Comparison of ENCODE assay signal across 14 cellular contexts in the genomic region with DNA sequence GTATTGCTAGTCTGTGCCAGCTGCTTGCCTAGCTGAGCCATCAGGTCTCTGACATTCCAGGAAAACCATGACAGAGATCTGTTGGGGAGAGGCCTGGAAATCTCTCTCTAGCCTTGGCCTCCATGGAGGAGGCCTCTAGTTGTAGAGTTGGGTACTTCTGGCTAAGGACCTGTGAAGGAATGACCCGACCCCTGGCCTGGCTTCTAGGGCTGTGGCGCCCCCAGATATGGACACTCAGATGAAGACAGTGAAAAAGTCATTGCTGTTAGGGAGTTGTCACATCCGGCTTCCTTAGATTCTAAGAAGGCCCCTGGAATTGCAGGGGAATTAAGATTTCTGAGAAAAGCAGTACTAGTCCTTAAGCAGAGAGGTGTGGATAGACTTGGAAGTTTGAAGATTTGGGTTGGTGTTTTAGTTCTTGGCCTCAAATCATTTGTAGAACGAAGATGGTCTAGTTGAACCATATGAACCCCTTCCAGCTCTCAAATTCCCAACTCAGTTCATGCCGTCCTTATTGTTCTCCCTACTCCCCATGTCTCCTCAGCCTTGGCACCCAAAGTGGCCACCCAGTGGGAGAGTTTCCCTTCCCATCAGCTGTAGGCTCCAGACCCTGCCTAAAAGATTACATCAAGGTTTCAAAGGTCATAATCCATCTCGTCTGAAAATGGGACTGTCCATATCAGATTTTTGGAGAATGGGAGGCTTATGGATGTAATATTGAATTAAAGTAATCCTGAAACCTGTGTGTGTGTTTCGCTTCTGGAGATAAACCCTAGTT. TPM values are rescaled to one million over a fixed set of nuclear protein-coding genes. Genes with fewer than 3 reads are reported as not detected.
DNase-seq lines count a peak whose midpoint lies in the region; ATAC-seq, FAIRE-seq and TF ChIP-seq lines count a peak whose summit lies in the region.
"Had no signal": no experiment of that assay in that cellular context is flagged by ENCODE, and none has a peak within 500 bp of the region (broad histone marks: within the 10 kb centered on the region; RNA-seq: fewer than 3 reads in every experiment).

No MANE protein-coding gene starts in this region.

- H3K4me1 ChIP-seq in H1 (replicated peaks in 1 of 4; ENCODE audit: control insufficient read depth in 3 of 4, insufficient read depth in 4 of 4, low read length in 3 of 4) (peaks cover 0 to 13% (median 4%) of the 10 kb centered on the region in 4 experiments; a peak in 5 of 7 replicates), right atrium auricular region (peaks cover 0 to 26% of the 10 kb centered on the region in 2 donors)
- H3K4me1 ChIP-seq in CD8-positive, alpha-beta T cell (ENCODE audit: insufficient read depth, low read length) = peaks cover 26% of the 10 kb centered on the region
- H3K4me1 ChIP-seq: foreskin keratinocyte had no signal

- H3K79me1 ChIP-seq in H1 (ENCODE audit: low read depth, low read length) = no peaks in the 10 kb centered on the region

- H3K9me3 ChIP-seq in H1 (ENCODE audit: insufficient read depth in 2 of 2, low read depth in 1 of 2, low read length in 1 of 2) (no peaks in the 10 kb centered on the region), right atrium auricular region (no peaks in the 10 kb centered on the region)
- H3K9me3 ChIP-seq in CD8-positive, alpha-beta T cell (ENCODE audit: low read length) = no peaks in the 10 kb centered on the region
- H3K9me3 ChIP-seq: upper lobe of left lung had no signal

- H3K4me1 Mint-ChIP-seq in IgD-negative memory B cell (peaks cover 45 to 61% (median 49%) of the 10 kb centered on the region in 3 donors), nephron (peaks cover 10% of the 10 kb centered on the region)
- peaks cover 27% of the 10 kb centered on the region for H3K4me1 Mint-ChIP-seq in CD8-positive, alpha-beta T cell (ENCODE audit: low read depth)

- H3K27me3 ChIP-seq in H1 (replicated peaks in 1 of 4; ENCODE audit: control insufficient read depth in 3 of 4, extremely low read depth in 1 of 4, insufficient read depth in 3 of 4, low read length in 3 of 4) = peaks cover 29 to 86% (median 65%) of the 10 kb centered on the region in 4 experiments
- H3K27me3 ChIP-seq in CD8-positive, alpha-beta T cell (ENCODE audit: insufficient read depth, low read length) = peaks cover 9% of the 10 kb centered on the region
- H3K27me3 ChIP-seq in right atrium auricular region = peaks cover under 1 to 6% of the 10 kb centered on the region in 2 donors
- H3K27me3 ChIP-seq in dorsolateral prefrontal cortex = peaks cover 0 to 100% (median 75%) of the 10 kb centered on the region in 45 donors
- H3K27me3 ChIP-seq: upper lobe of left lung had no signal

- H2BK5ac ChIP-seq in H1 (ENCODE audit: low read depth, low read length) = no peak overlapping the region

- no peak overlapping the region for H4K5ac ChIP-seq in H1 (ENCODE audit: insufficient read length, low read depth, low read length)

- no peak for TF ChIP-seq EP300 in H1 (IDR thresholded peaks at IDR 0.05; ENCODE audit: borderline replicate concordance in 1 of 2, low read depth in 2 of 2, low read length in 2 of 2)

- TF ChIP-seq CTCF in H1 (IDR thresholded peaks at IDR 0.05; ENCODE audit: control extremely low read depth in 1 of 3, insufficient read depth in 1 of 3, low read depth in 1 of 3, low read length in 3 of 3) = peak in 1 of 3 experiments; percentile 4; a peak in 1 of 4 replicates
- TF ChIP-seq CTCF in nephron (IDR thresholded peaks at IDR 0.05; ENCODE audit: unreplicated experiment in 3 of 3) = no peak
- no peak for TF ChIP-seq CTCF in CD8-positive, alpha-beta T cell (IDR thresholded peaks at IDR 0.05)
- no peak for TF ChIP-seq CTCF in right atrium auricular region (IDR thresholded peaks at IDR 0.05)
- TF ChIP-seq CTCF in dorsolateral prefrontal cortex (IDR thresholded peaks at IDR 0.05 in 54 of 56, conservative IDR thresholded peaks at IDR 0.05 in 2 of 56; ENCODE audit: low read depth in 1 of 56, partially characterized antibody in 56 of 56) = no peak

- H3K27ac Mint-ChIP-seq in IgD-negative memory B cell (peak overlapping the region; percentile 62 to 78 (median 67)), nephron (no peak overlapping the region)
- no peak overlapping the region for H3K27ac Mint-ChIP-seq in CD8-positive, alpha-beta T cell
- H3K27ac Mint-ChIP-seq: activated naive CD8-positive, alpha-beta T cell treated with anti-CD3 and anti-CD28 coated beads for 36 hours had no signal

- DNase-seq in AG08396 (ENCODE audit: low spot score) (peak; percentile 28), H1 (ENCODE audit: low read depth in 1 of 2, low spot score in 2 of 2) (no peak), right atrium auricular region (ENCODE audit: low spot score) (no peak), dorsolateral prefrontal cortex (no peak)
- DNase-seq in CD8-positive, alpha-beta T cell = no peak
- DNase-seq in effector CD4-positive, alpha-beta T cell = no peak
- DNase-seq: activated naive CD8-positive, alpha-beta T cell treated with anti-CD3 and anti-CD28 coated beads for 36 hours; foreskin keratinocyte; NCI-H1417 had no signal

- H3K4ac ChIP-seq in H1 (replicated peaks; ENCODE audit: insufficient read length, low read depth, low read length) = no peak overlapping the region

- H3K4me3 ChIP-seq in H1 (ENCODE audit: extremely low read depth in 1 of 4, insufficient read depth in 2 of 4, low read depth in 3 of 4, low read length in 4 of 4) = peak overlapping the region in 3 of 4 experiments; percentile 29 to 66 (median 39); a peak in 5 of 8 replicates
- no peak overlapping the region for H3K4me3 ChIP-seq in CD8-positive, alpha-beta T cell (ENCODE audit: low read depth, low read length)
- no peak overlapping the region for H3K4me3 ChIP-seq in right atrium auricular region
- no peak overlapping the region for H3K4me3 ChIP-seq in dorsolateral prefrontal cortex
- H3K4me3 ChIP-seq: upper lobe of left lung had no signal

- H4K8ac ChIP-seq in H1 (ENCODE audit: extremely low read depth, insufficient read depth, low read length) = peak overlapping the region; percentile 63; the same call in 1 of the 2 replicates

- no peak overlapping the region for H3K18ac ChIP-seq in H1 (ENCODE audit: extremely low read depth, low read length)

- ATAC-seq in CD8-positive, alpha-beta T cell = no peak
- ATAC-seq: Right ventricle myocardium inferior had no signal

- H3K36me3 ChIP-seq in H1 (ENCODE audit: control insufficient read depth in 2 of 4, insufficient read depth in 4 of 4, low read length in 3 of 4) = peaks cover 0 to 9% (median 0%) of the 10 kb centered on the region in 4 experiments; a peak in 1 of 8 replicates
- H3K36me3 ChIP-seq in CD8-positive, alpha-beta T cell (ENCODE audit: insufficient read depth, low read length) = no peaks in the 10 kb centered on the region
- H3K36me3 ChIP-seq in right atrium auricular region = no peaks in the 10 kb centered on the region

- H2BK120ac ChIP-seq in H1 (replicated peaks; ENCODE audit: low read depth, low read length) = no peak overlapping the region

- H2BK12ac ChIP-seq in H1 (ENCODE audit: low read depth, low read length) = no peak overlapping the region; the same call in 1 of the 2 replicates

- H3K27ac ChIP-seq in H1 (ENCODE audit: low read depth, low read length) (no peak overlapping the region), right atrium auricular region (no peak overlapping the region), dorsolateral prefrontal cortex (no peak overlapping the region)
- H3K27ac ChIP-seq in CD8-positive, alpha-beta T cell (ENCODE audit: low read depth, low read length) = no peak overlapping the region
- H3K27ac ChIP-seq: coronary artery, foreskin keratinocyte, upper lobe of left lung had no signal

- peaks cover 3% of the 10 kb centered on the region for H3K36me3 Mint-ChIP-seq in IgD-negative memory B cell
- H3K36me3 Mint-ChIP-seq in nephron (ENCODE audit: low read depth) = no peaks in the 10 kb centered on the region
- no peaks in the 10 kb centered on the region for H3K36me3 Mint-ChIP-seq in CD8-positive, alpha-beta T cell
- H3K36me3 Mint-ChIP-seq: activated naive CD8-positive, alpha-beta T cell treated with anti-CD3 and anti-CD28 coated beads for 36 hours had no signal

- H3K56ac ChIP-seq in H1 (replicated peaks; ENCODE audit: insufficient read length, low read depth, low read length) = no peak overlapping the region

- no peak overlapping the region; the same call in 1 of the 2 replicates for H2BK15ac ChIP-seq in H1 (ENCODE audit: low read length)

- POLR2A ChIA-PET in H1 (lab: Charles Lee; ENCODE audit: partially characterized antibody) = no interaction called here
- POLR2A ChIA-PET in CD8-positive, alpha-beta T cell (lab: Charles Lee) = no interaction called here

- H2AFZ ChIP-seq in H1 (ENCODE audit: low read length) = no peak overlapping the region

- H3K79me2 ChIP-seq in H1 (ENCODE audit: control insufficient read depth in 1 of 2, insufficient read depth in 2 of 2, low read length in 2 of 2) = no peaks in the 10 kb centered on the region

- CTCF ChIA-PET in H1 (lab: Charles Lee; ENCODE audit: partially characterized antibody) = interaction anchor here (1.5 kb wide), 1 partner anchor 89 kb away, joined by 3 read pairs; no protein-coding TSS in a partner anchor
- CTCF ChIA-PET in CD8-positive, alpha-beta T cell (lab: Charles Lee) = no interaction called here

- H3K9me3 Mint-ChIP-seq in IgD-negative memory B cell (no peaks in the 10 kb centered on the region), nephron (no peaks in the 10 kb centered on the region)
- no peaks in the 10 kb centered on the region for H3K9me3 Mint-ChIP-seq in CD8-positive, alpha-beta T cell
- H3K9me3 Mint-ChIP-seq: activated naive CD8-positive, alpha-beta T cell treated with anti-CD3 and anti-CD28 coated beads for 36 hours had no signal

- peaks cover 16% of the 10 kb centered on the region for H3K23me2 ChIP-seq in H1 (ENCODE audit: low read depth, low read length)

- H3K4me3 Mint-ChIP-seq in IgD-negative memory B cell (peak overlapping the region in 3 of 4 donors; percentile 30 to 83 (median 44)), nephron (peak overlapping the region in 2 of 3 experiments; percentile 23 to 46)
- H3K4me3 Mint-ChIP-seq in CD8-positive, alpha-beta T cell = no peak overlapping the region
- H3K4me3 Mint-ChIP-seq: activated naive CD8-positive, alpha-beta T cell treated with anti-CD3 and anti-CD28 coated beads for 36 hours had no signal

- no peak overlapping the region for H3K23ac ChIP-seq in H1 (ENCODE audit: insufficient read length)

- no peak; a peak in 1 of 4 replicates for TF ChIP-seq RAD21 in H1 (IDR thresholded peaks at IDR 0.05 in 1 of 2, conservative IDR thresholded peaks at IDR 0.05 in 1 of 2; ENCODE audit: low read depth in 2 of 2, low read length in 2 of 2)

- H2BK20ac ChIP-seq in H1 (ENCODE audit: low read length) = no peak overlapping the region

- no peak overlapping the region for H3K14ac ChIP-seq in H1 (ENCODE audit: insufficient read length)

- H3K27me3 Mint-ChIP-seq in IgD-negative memory B cell (peaks cover 3% of the 10 kb centered on the region), nephron (ENCODE audit: low read depth) (peaks cover 99% of the 10 kb centered on the region)
- H3K27me3 Mint-ChIP-seq in CD8-positive, alpha-beta T cell (ENCODE audit: low read depth) = peaks cover 57% of the 10 kb centered on the region

- H4K91ac ChIP-seq in H1 (replicated peaks; ENCODE audit: insufficient read length, low read length) = no peak overlapping the region

- intact Hi-C loops in CD8-positive, alpha-beta T cell (cut with DNase I, micrococcal nuclease) = no loop called here
- intact Hi-C loops in dorsolateral prefrontal cortex (cut with DNase I) = loop anchor here in 1 of 2 donors (10.0 kb wide), 1 partner anchor 138 kb away; no protein-coding TSS in a partner anchor

- peak overlapping the region; percentile 86 to 87; a peak in 3 of 4 replicates for H3K4me2 ChIP-seq in H1 (ENCODE audit: insufficient read depth in 1 of 2, low read depth in 2 of 2, low read length in 2 of 2)

- H2AK5ac ChIP-seq in H1 (ENCODE audit: low read depth, low read length) = no peak overlapping the region

- WGBS in H1 (ENCODE audit: extremely low coverage in 1 of 2, insufficient coverage in 1 of 2, insufficient read length in 1 of 2, insufficient replicate concordance in 2 of 2, low coverage in 1 of 2, low lambda C conversion rate in 2 of 2, missing lambda C conversion rate in 1 of 2), 2 experiments = 65% methylated on average over 7 of the region's 7 CpGs; no CpG with 5 or more reads in 1 of the 2 experiments

- no peak for TF ChIP-seq POLR2A in H1 (IDR thresholded peaks at IDR 0.05; ENCODE audit: control extremely low read depth in 1 of 2, low read depth in 2 of 2, low read length in 2 of 2)

- FAIRE-seq in H1 (lab: Jason Lieb, UNC) = no peak

- peaks cover 0 to 3% of the 10 kb centered on the region in 2 experiments for H4K20me1 ChIP-seq in H1 (replicated peaks in 1 of 2; ENCODE audit: control insufficient read depth in 1 of 2, insufficient read depth in 2 of 2, low read length in 2 of 2)

- no peak overlapping the region for H3K9ac ChIP-seq in H1 (replicated peaks in 1 of 4; ENCODE audit: extremely low read depth in 1 of 4, low read depth in 3 of 4, low read length in 3 of 4)

RNA-seq across cellular contexts. Expression of gene HHEX, which starts 7.0 kb away (rescaled TPM):
- 134 TPM for polyA plus RNA-seq in IgD-negative memory B cell
- 1.5 and 1.7 TPM in 2 replicates for total RNA-seq in H1 (2021; fragmentation: NEBNext Ultra II Directional; extraction: Animal tissue kit (Norgen Biotek cat#: 25700))
- 0.56 and 0.86 TPM in 2 replicates for polyA plus RNA-seq in H1 (2011; rRNA removed)
- 0.97 TPM for polyA plus RNA-seq in H1 (2011; cell fraction: cytosol; rRNA removed)
- 0.53 TPM for polyA plus RNA-seq in H1 (2011; cell fraction: nucleus; rRNA removed)
- polyA plus RNA-seq in H1 (2012, experiment 1 of 2) = 0.51 to 1.8 TPM (median 1.0 TPM) in 4 replicates
- 1.2 TPM for polyA plus RNA-seq in H1 (2012, experiment 2 of 2)
- 0.77 TPM for polyA plus RNA-seq in H1 (2013, experiment 1 of 2)
- polyA plus RNA-seq in H1 (2013, experiment 2 of 2) = 0.81 TPM
- polyA minus RNA-seq in H1 (2011; rRNA and poly(A)+ RNA removed) = not detected in 2 replicates
- 0.88 TPM for polyA minus RNA-seq in H1 (2011; cell fraction: cytosol; rRNA and poly(A)+ RNA removed)
- polyA minus RNA-seq in H1 (2011; cell fraction: nucleus; rRNA and poly(A)+ RNA removed) = not detected
- 1 to 10 TPM; 2.0 to 2.2 TPM for total RNA-seq in CD8-positive, alpha-beta T cell
- 1 to 10 TPM; 2.1 to 4.9 TPM for total RNA-seq in right atrium auricular region
- total RNA-seq in dorsolateral prefrontal cortex = 1 to 10 TPM; 1.1 to 7.3 (median 3.6) TPM
- total RNA-seq: foreskin keratinocyte had no signal
- polyA plus RNA-seq: foreskin keratinocyte had no signal

Comparison
In these comparisons a context has a peak if more than half of its experiments do, and no peak if none do; other contexts are left out.
1. H3K27ac Mint-ChIP-seq: peak in IgD-negative memory B cell (3 of 3); none in nephron (0 of 3) and CD8-positive, alpha-beta T cell (single experiment).
2. H3K4me3 ChIP-seq: peak in H1 (3 of 4); none in CD8-positive, alpha-beta T cell (single experiment), right atrium auricular region (0 of 2) and dorsolateral prefrontal cortex (0 of 59).